Comparison of ENCODE assay signal across 8 cellular contexts in the genomic region with DNA sequence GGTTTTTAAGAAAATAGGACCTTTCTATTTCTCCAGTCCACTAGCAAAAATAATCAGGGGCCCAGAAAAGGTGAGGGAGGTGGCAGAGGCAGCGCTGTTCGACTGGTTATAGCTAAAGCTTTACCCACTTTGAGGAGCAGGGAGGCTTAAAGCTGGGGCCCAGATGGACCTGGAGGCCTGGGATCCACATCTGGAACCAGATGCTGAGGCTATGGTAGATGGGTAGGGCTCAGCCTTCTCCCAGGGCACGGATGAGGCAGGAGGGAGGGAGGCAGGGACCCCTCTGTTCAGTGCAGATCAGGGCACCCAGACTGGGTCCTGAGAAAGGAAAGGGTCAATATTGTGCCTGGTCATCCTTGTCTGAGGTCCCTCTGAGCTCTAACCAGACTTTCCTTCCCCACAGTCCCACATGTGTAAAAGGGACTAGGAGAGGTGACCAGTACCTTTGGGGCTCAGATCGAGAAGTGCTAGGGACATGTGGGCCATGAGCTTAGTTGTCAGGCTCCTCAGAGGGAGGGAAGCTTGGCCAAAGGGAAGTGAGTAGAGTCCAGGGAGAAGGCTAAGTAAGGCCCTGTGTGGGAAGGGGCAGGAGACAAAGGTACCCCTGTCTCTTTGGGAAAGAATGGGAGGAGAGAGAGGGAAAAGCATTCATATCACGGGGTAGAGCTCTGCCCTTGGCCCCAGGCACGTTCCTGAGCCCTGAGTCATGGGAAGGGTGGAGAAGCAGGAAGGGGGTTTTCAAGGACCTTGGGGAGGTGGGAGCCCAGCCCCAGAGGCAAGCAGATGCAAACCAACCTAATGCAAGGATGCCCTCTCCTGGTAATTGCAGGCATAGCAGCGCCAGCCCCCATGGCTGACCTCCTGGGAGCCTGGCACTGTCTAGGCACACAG. TPM values are rescaled to one million over a fixed set of nuclear protein-coding genes. Genes with fewer than 3 reads are reported as not detected.
DNase-seq lines count a peak whose midpoint lies in the region; ATAC-seq and TF ChIP-seq lines count a peak whose summit lies in the region.

No MANE protein-coding gene starts in this region.

- H3K36me3 Mint-ChIP-seq in T-helper 2 cell treated with Interferon-gamma antibody and Interleukin-4, amounts not matched to agents 5 μg/mL and 100 μg/mL, for 36 hours (ENCODE audit: low read depth): peaks cover 19% of the 10 kb centered on the region

- no peak overlapping the region for H3K4me3 ChIP-seq in GM12864 (ENCODE audit: low read depth, low read length)

- ATAC-seq in sciatic nerve (peak; percentile 81), GM18520 (IDR thresholded peaks at IDR 0.05; ENCODE audit: unreplicated experiment) (no peak), GM18907 (IDR thresholded peaks at IDR 0.05; ENCODE audit: unreplicated experiment) (no peak)

- no peak overlapping the region for H3K27ac Mint-ChIP-seq in T-helper 2 cell treated with Interferon-gamma antibody and Interleukin-4, amounts not matched to agents 5 μg/mL and 100 μg/mL, for 36 hours

- H3K4me1 Mint-ChIP-seq in T-helper 2 cell treated with Interferon-gamma antibody and Interleukin-4, amounts not matched to agents 5 μg/mL and 100 μg/mL, for 36 hours (ENCODE audit: low read depth): peaks cover 49% of the 10 kb centered on the region

- no peaks in the 10 kb centered on the region for H3K27me3 Mint-ChIP-seq in T-helper 2 cell treated with Interferon-gamma antibody and Interleukin-4, amounts not matched to agents 5 μg/mL and 100 μg/mL, for 36 hours (ENCODE audit: low read depth)

- no peaks in the 10 kb centered on the region for H3K9me3 Mint-ChIP-seq in T-helper 2 cell treated with Interferon-gamma antibody and Interleukin-4, amounts not matched to agents 5 μg/mL and 100 μg/mL, for 36 hours

- no peak for DNase-seq in GM12864 (ENCODE audit: low read depth)
- DNase-seq in NCI-H1417 (lab: John Stamatoyannopoulos, UW): peak; percentile 68 to 85 (median 82)
- peak; percentile 68 for DNase-seq in T-helper 2 cell treated with Interferon-gamma antibody and Interleukin-4, amounts not matched to agents 5 μg/mL and 100 μg/mL, for 36 hours (ENCODE audit: low spot score)
- peak; percentile 99 for DNase-seq in astrocyte of the hippocampus (ENCODE audit: low read depth, low spot score)
- DNase-seq in hypothalamus (lab: John Stamatoyannopoulos, UW): peak in 41 of 51 donors; percentile 19 to 84 (median 54)
- peak; percentile 94 for DNase-seq in sciatic nerve (ENCODE audit: low spot score)

- H3K4me3 Mint-ChIP-seq in T-helper 2 cell treated with Interferon-gamma antibody and Interleukin-4, amounts not matched to agents 5 μg/mL and 100 μg/mL, for 36 hours: no peak overlapping the region

- intact Hi-C loops in sciatic nerve (cut with DNase I): loop anchor here (1.0 kb wide), 1 partner anchor 34 kb away; no protein-coding TSS in a partner anchor

- peak; percentile 99 for TF ChIP-seq CTCF in GM12864 (IDR thresholded peaks at IDR 0.05; ENCODE audit: low read depth, low read length, missing control alignments)

RNA-seq across cellular contexts. Expression of a gene that starts 15.4 kb away (rescaled TPM):
- total RNA-seq in sciatic nerve: 322 TPM

RNA-seq across cellular contexts. Expression of a gene that starts 23.5 kb away (rescaled TPM):
- 8.4 TPM for total RNA-seq in sciatic nerve

RNA-seq across cellular contexts. Expression of a gene that starts 47.7 kb away (rescaled TPM):
- total RNA-seq in sciatic nerve: 1.2 TPM
